Comparison of ENCODE assay signal across 18 cellular contexts in the genomic region with DNA sequence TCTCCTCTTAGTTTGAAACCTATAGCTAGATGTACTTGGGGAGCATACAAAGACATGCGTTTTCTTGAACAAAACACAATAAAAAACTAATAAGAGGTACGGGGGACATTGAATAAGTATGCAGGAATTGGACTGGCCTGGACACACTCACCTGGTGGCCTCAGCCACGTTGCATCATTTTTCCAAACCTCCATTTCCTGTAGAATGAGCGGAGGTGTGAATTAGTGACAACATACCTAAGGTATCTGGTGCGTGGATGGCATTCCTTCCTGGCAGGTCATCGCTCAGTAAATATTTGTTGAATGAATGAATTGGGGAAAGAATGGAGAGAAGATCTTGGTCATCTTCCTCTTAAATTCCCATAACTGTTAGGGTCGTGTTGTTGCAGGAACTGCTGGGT.
A peak's percentile ranks its signal among the peaks of the same experiment; 100 is the strongest.
DNase-seq lines count a peak whose midpoint lies in the region; ATAC-seq and TF ChIP-seq lines count a peak whose summit lies in the region.
"Had no signal": no experiment of that assay in that cellular context is flagged by ENCODE, and none has a peak within 500 bp of the region (broad histone marks: within the 10 kb centered on the region; RNA-seq: fewer than 3 reads in every experiment).

No MANE protein-coding gene starts in this region.

- no peak for TF ChIP-seq EP300 in tibial nerve (IDR thresholded peaks at IDR 0.05)

- H3K36me3 ChIP-seq in IMR-90 (ENCODE audit: control insufficient read depth, insufficient read depth, low read length) (no peaks in the 10 kb centered on the region), mesendoderm (ENCODE audit: control insufficient read depth, insufficient read depth, low read length) (no peaks in the 10 kb centered on the region), SJCRH30 (no peaks in the 10 kb centered on the region), tibial nerve (no peaks in the 10 kb centered on the region)
- H3K36me3 ChIP-seq: lower lobe of right lung, WERI-Rb-1 had no signal

- dilution Hi-C loops in IMR-90 (cut with HindIII; ENCODE audit: low sequenced_read_pairs, unreplicated experiment): no loop called here

- in situ Hi-C loops in IMR-90 (cut with MboI; ENCODE audit: low sequenced_read_pairs): no loop called here

- BruUV-seq in IMR-90 (replicated peaks; lab: Mats Ljungman, UMichigan): no TSS peak

- H3K4me1 ChIP-seq in IMR-90 (ENCODE audit: control insufficient read depth, insufficient read depth, low read length) (no peaks in the 10 kb centered on the region; the same call in 1 of the 2 replicates), mesendoderm (ENCODE audit: control insufficient read depth, low read depth, low read length) (peaks cover 3% of the 10 kb centered on the region), SJCRH30 (no peaks in the 10 kb centered on the region), tibial nerve (no peaks in the 10 kb centered on the region)
- H3K4me1 ChIP-seq: lower lobe of right lung had no signal

- peak; percentile 45 for DNase-seq in Daoy (ENCODE audit: low read depth)
- DNase-seq in IMR-90: peak; percentile 45
- DNase-seq in astrocyte of the hippocampus (ENCODE audit: low read depth, low spot score): peak; percentile 10
- peak; percentile 97 for DNase-seq in mesendoderm
- DNase-seq in SJCRH30: no peak
- DNase-seq in tibial nerve (ENCODE audit: low spot score in 2 of 2): no peak
- DNase-seq in DMS79 (lab: John Stamatoyannopoulos, UW): no peak
- DNase-seq: activated effector memory CD4-positive, alpha-beta T cell treated with Interleukin-2 at 50 U/mL for 16 hours; DMS153; hypothalamus; lower lobe of right lung; MM.1S; naive thymus-derived CD8-positive, alpha-beta T cell; NCI-H1930; NCI-H524; stimulated activated CD4-positive, alpha-beta T cell treated with anti-CD3 and anti-CD28 coated beads, Interleukin-15, amount 100 ng/mL, for 24 hours; WERI-Rb-1 had no signal

- H3K27me3 ChIP-seq in IMR-90 (ENCODE audit: control insufficient read depth, insufficient read depth, low read length): no peaks in the 10 kb centered on the region; the same call in 1 of the 2 replicates
- no peaks in the 10 kb centered on the region for H3K27me3 ChIP-seq in mesendoderm (ENCODE audit: insufficient read depth, low read length, poor library complexity)
- H3K27me3 ChIP-seq in SJCRH30: no peaks in the 10 kb centered on the region
- no peaks in the 10 kb centered on the region for H3K27me3 ChIP-seq in tibial nerve

- H4K20me1 ChIP-seq in IMR-90 (ENCODE audit: insufficient read depth, low read length): no peaks in the 10 kb centered on the region

- no peak overlapping the region for H3K56ac ChIP-seq in IMR-90 (ENCODE audit: extremely low read depth, insufficient read depth, low read length)
- peak overlapping the region; percentile 71 for H3K56ac ChIP-seq in mesendoderm (ENCODE audit: low read length)

- H3K9me1 ChIP-seq in IMR-90 (ENCODE audit: insufficient read depth, low read length): no peaks in the 10 kb centered on the region

- H3K27ac ChIP-seq in IMR-90 (ENCODE audit: insufficient read depth, low read length) (no peak overlapping the region), mesendoderm (ENCODE audit: low read depth, low read length) (no peak overlapping the region), SJCRH30 (no peak overlapping the region), tibial nerve (no peak overlapping the region)
- H3K27ac ChIP-seq: lower lobe of right lung, WERI-Rb-1 had no signal

- no peak overlapping the region for H2AK9ac ChIP-seq in IMR-90 (replicated peaks; ENCODE audit: low read depth, low read length, poor library complexity)

- no peaks in the 10 kb centered on the region for H3K79me2 ChIP-seq in mesendoderm (ENCODE audit: control insufficient read depth, insufficient read depth, low read length)

- no peak for TF ChIP-seq RAD21 in IMR-90 (IDR thresholded peaks at IDR 0.05; ENCODE audit: low read length)

- ATAC-seq in IMR-90 (ENCODE audit: low read depth) (no peak), GM21447 (IDR thresholded peaks at IDR 0.05; ENCODE audit: unreplicated experiment) (no peak)
- ATAC-seq: lower lobe of right lung; naive thymus-derived CD8-positive, alpha-beta T cell had no signal

- H3K18ac ChIP-seq in IMR-90 (ENCODE audit: low read depth, low read length) (no peak overlapping the region), mesendoderm (ENCODE audit: low read length) (peak overlapping the region; percentile 22)

- no peaks in the 10 kb centered on the region for H3K79me1 ChIP-seq in IMR-90 (ENCODE audit: low read depth in 1 of 2, low read length in 2 of 2)
- no peaks in the 10 kb centered on the region for H3K79me1 ChIP-seq in mesendoderm (ENCODE audit: low read length)

- TF ChIP-seq CTCF in IMR-90 (conservative IDR thresholded peaks at IDR 0.05; ENCODE audit: low read depth, low read length): no peak
- no peak for TF ChIP-seq CTCF in tibial nerve (IDR thresholded peaks at IDR 0.05)

- WGBS in IMR-90 (ENCODE audit: extremely low coverage in 2 of 2, insufficient read length in 1 of 2), 2 experiments: no CpG with 5 or more reads among the region's 7 CpGs
- no CpG with 5 or more reads among the region's 7 CpGs for WGBS in mesendoderm (ENCODE audit: extremely low coverage, insufficient coverage, low lambda C conversion rate)
- 75% methylated on average over 7 of the region's 7 CpGs for WGBS in tibial nerve, 2 donors

- no peak overlapping the region for H2BK120ac ChIP-seq in IMR-90 (ENCODE audit: low read depth, low read length)
- peak overlapping the region; percentile 7 for H2BK120ac ChIP-seq in mesendoderm (ENCODE audit: low read depth, low read length)

- H3K9ac ChIP-seq in IMR-90 (ENCODE audit: low read depth, low read length) (no peak overlapping the region), mesendoderm (ENCODE audit: low read length) (no peak overlapping the region)

- no peak overlapping the region for H4K91ac ChIP-seq in IMR-90 (ENCODE audit: insufficient read depth, low read depth, low read length)

- H3K4me2 ChIP-seq in IMR-90 (ENCODE audit: low read depth, low read length) (no peak overlapping the region), mesendoderm (ENCODE audit: low read length) (no peak overlapping the region)

- H2BK20ac ChIP-seq in IMR-90 (ENCODE audit: low read depth, low read length): no peak overlapping the region

- no peaks in the 10 kb centered on the region for H3K9me3 ChIP-seq in IMR-90 (ENCODE audit: control insufficient read depth, insufficient read depth, low read length)
- H3K9me3 ChIP-seq in SJCRH30 (replicated peaks): no peaks in the 10 kb centered on the region
- no peaks in the 10 kb centered on the region for H3K9me3 ChIP-seq in tibial nerve
- H3K9me3 ChIP-seq: lower lobe of right lung had no signal

- H3K23ac ChIP-seq in IMR-90 (ENCODE audit: low read depth, low read length) (no peak overlapping the region), mesendoderm (ENCODE audit: low read length) (no peak overlapping the region)

- no peak overlapping the region for H2BK15ac ChIP-seq in IMR-90 (ENCODE audit: low read depth, low read length)
- no peak overlapping the region for H2BK15ac ChIP-seq in mesendoderm (replicated peaks; ENCODE audit: low read depth)

- no peak overlapping the region for H2AK5ac ChIP-seq in IMR-90 (ENCODE audit: low read depth, low read length)
- H2AK5ac ChIP-seq in mesendoderm (ENCODE audit: low read length): no peak overlapping the region

- CTCF ChIA-PET in IMR-90 (lab: Yijun Ruan, JAX): interaction anchor here (0.9 kb wide), 1 partner anchor 14 kb away, joined by 3 read pairs; no protein-coding TSS in a partner anchor

- H2BK5ac ChIP-seq in IMR-90 (ENCODE audit: low read depth, low read length, poor library complexity, severe bottlenecking) (no peak overlapping the region), mesendoderm (ENCODE audit: low read length) (peak overlapping the region; percentile 92)

- H2AFZ ChIP-seq in IMR-90 (replicated peaks; ENCODE audit: low read length, poor library complexity): no peak overlapping the region

- no peak for TF ChIP-seq POLR2A in IMR-90 (IDR thresholded peaks at IDR 0.05; ENCODE audit: low read depth, low read length)
- no peak for TF ChIP-seq POLR2A in tibial nerve (IDR thresholded peaks at IDR 0.05)

- intact Hi-C loops in IMR-90 (cut with micrococcal nuclease): no loop called here

- H3K14ac ChIP-seq in IMR-90 (replicated peaks; ENCODE audit: low read depth, low read length): no peak overlapping the region

- no peak overlapping the region for H3K4me3 ChIP-seq in IMR-90 (ENCODE audit: insufficient read depth, low read depth, low read length)
- no peak overlapping the region for H3K4me3 ChIP-seq in mesendoderm (ENCODE audit: low read length)
- no peak overlapping the region for H3K4me3 ChIP-seq in SJCRH30
- H3K4me3 ChIP-seq in tibial nerve: no peak overlapping the region
- H3K4me3 ChIP-seq: lower lobe of right lung had no signal

- no peak overlapping the region for H4K8ac ChIP-seq in IMR-90 (ENCODE audit: low read depth in 2 of 2, low read length in 2 of 2)
- no peak overlapping the region for H4K8ac ChIP-seq in mesendoderm (ENCODE audit: low read depth, low read length)

- POLR2A ChIA-PET in IMR-90 (lab: Charles Lee; ENCODE audit: unreplicated experiment): no interaction called here

- H3K4ac ChIP-seq in IMR-90 (ENCODE audit: low read depth, low read length): no peak overlapping the region
- peak overlapping the region; percentile 82 for H3K4ac ChIP-seq in mesendoderm (ENCODE audit: low read depth, low read length)

- H4K5ac ChIP-seq in IMR-90 (ENCODE audit: low read depth, low read length) (no peak overlapping the region), mesendoderm (ENCODE audit: low read length) (no peak overlapping the region)

TF ChIP-seq in IMR-90, 13 proteins besides CTCF, POLR2A, EP300 and RAD21:
- no peak for TF ChIP-seq MAFK (IDR thresholded peaks at IDR 0.05; ENCODE audit: low read depth, low read length)
- TF ChIP-seq CEBPB (IDR thresholded peaks at IDR 0.05; ENCODE audit: low read depth, low read length): peak; percentile 73

Comparison
In these comparisons a context has a peak if more than half of its experiments do, and no peak if none do; other contexts are left out.
1. DNase-seq: peak in Daoy (single experiment), IMR-90 (single experiment), astrocyte of the hippocampus (single experiment) and mesendoderm (single experiment); none in SJCRH30 (0 of 2), tibial nerve (0 of 2) and DMS79 (single experiment).